8 cellular contexts compared by ENCODE assay signal in the genomic region with DNA sequence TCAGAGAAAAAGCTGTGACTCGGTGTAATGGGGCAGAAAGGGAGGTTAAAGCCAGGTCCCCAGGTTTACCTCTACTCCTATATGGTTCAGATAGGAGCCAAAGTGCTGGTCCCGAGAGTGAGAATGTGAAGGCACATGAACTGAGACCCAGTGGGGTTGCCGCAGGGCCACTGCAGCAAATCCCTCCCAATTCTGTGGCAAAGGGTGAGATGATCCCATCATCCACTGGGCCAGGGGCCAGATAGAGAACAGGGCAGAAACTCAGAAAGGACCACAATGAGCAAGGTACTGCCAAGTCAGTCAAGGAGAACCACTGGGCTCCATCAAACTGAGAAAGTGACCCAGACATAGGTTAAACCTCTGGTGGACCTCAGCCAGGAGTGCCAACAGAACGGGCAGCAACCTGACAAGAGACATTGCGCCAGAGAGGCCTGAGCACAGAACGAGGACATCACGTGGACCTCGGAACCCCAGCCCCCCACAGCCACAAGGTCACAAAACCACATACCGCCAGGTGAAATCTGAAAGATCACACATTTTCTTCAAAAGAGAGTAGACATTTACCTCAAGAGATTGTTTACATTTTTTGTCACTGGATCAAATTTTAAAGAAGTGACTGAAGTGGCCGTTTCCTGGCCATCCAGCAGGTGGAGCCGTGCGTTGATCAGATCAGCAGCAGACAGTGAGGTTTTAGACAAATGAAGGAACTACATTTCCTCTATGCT. TPM values are rescaled to one million over a fixed set of nuclear protein-coding genes. Genes with fewer than 3 reads are reported as not detected.
DNase-seq lines count a peak whose midpoint lies in the region; ATAC-seq and TF ChIP-seq lines count a peak whose summit lies in the region.

No MANE protein-coding gene starts in this region.

- intact Hi-C loops in upper lobe of right lung (cut with DNase I): no loop called here

- DNase-seq in COLO829 (ENCODE audit: low spot score): peak; percentile 81
- peak; percentile 45 to 76 for DNase-seq in SJCRH30
- DNase-seq in activated naive CD4-positive, alpha-beta T cell treated with Interleukin-2 at 50 U/mL for 16 hours: peak; percentile 72
- peak; percentile 77 for DNase-seq in germinal center (ENCODE audit: low spot score)
- peak; percentile 75 for DNase-seq in pons (ENCODE audit: low spot score)
- peak; percentile 79 for DNase-seq in upper lobe of right lung

- H3K4me1 ChIP-seq in SJCRH30 (no peaks in the 10 kb centered on the region), upper lobe of right lung (peaks cover 3% of the 10 kb centered on the region)

- H3K27ac ChIP-seq in SJCRH30: no peak overlapping the region
- no peak overlapping the region for H3K27ac ChIP-seq in upper lobe of right lung

- H3K36me3 ChIP-seq in SJCRH30: no peaks in the 10 kb centered on the region
- H3K36me3 ChIP-seq in upper lobe of right lung: no peaks in the 10 kb centered on the region

- no peaks in the 10 kb centered on the region for H3K27me3 ChIP-seq in SJCRH30
- no peaks in the 10 kb centered on the region for H3K27me3 ChIP-seq in upper lobe of right lung

- no peak overlapping the region for H3K4me3 ChIP-seq in SJCRH30
- H3K4me3 ChIP-seq in upper lobe of right lung: no peak overlapping the region

- H3K9me3 ChIP-seq in SJCRH30 (replicated peaks) (no peaks in the 10 kb centered on the region), upper lobe of right lung (no peaks in the 10 kb centered on the region)

- peak; percentile 92 for TF ChIP-seq CTCF in LNCAP (IDR thresholded peaks at IDR 0.05)
- TF ChIP-seq CTCF in upper lobe of right lung (IDR thresholded peaks at IDR 0.05): peak; percentile 86

- peak; percentile 80 for ATAC-seq in GM21390 (IDR thresholded peaks at IDR 0.05; ENCODE audit: unreplicated experiment)
- ATAC-seq in upper lobe of right lung: peak; percentile 94

RNA-seq across cellular contexts. Expression of gene ITPR2, which starts 20.5 kb away (rescaled TPM):
- total RNA-seq in SJCRH30 (2014; rRNA removed; shearing (Covaris generic)): 7.8 and 8.7 TPM in 2 replicates
- total RNA-seq in upper lobe of right lung: 50.8 TPM
